12 cellular contexts compared by ENCODE assay signal in genomic region chr12:106974525-106974924, GRCh38. TPM values are rescaled to one million over a fixed set of nuclear protein-coding genes. Genes with fewer than 3 reads are reported as not detected.
A peak's percentile ranks its signal among the peaks of the same experiment; 100 is the strongest.
DNase-seq lines count a peak whose midpoint lies in the region; ATAC-seq, FAIRE-seq and TF ChIP-seq lines count a peak whose summit lies in the region.
"Had no signal": no experiment of that assay in that cellular context is flagged by ENCODE, and none has a peak within 500 bp of the region (broad histone marks: within the 10 kb centered on the region; RNA-seq: fewer than 3 reads in every experiment).

No MANE protein-coding gene starts in this region.

- DNase-seq in GM10266 (ENCODE audit: extremely low spot score) (peak; percentile 24), kidney tubule cell (ENCODE audit: low spot score) (peak; percentile 72), NCI-H446 (lab: John Stamatoyannopoulos, UW) (no peak), HTR-8/SVneo (ENCODE audit: insufficient read length, low spot score) (no peak), HT-29 (ENCODE audit: low spot score) (no peak), NCI-H187 (lab: John Stamatoyannopoulos, UW) (no peak)
- DNase-seq: activated CD4-positive, CD25-positive, alpha-beta regulatory T cell treated with anti-CD3 and anti-CD28 coated beads, Interleukin-2, amount 50 U/mL, for 72 hours; DMS79; NCI-H82; testis had no signal

- TF ChIP-seq CTCF in GM10266 (IDR thresholded peaks at IDR 0.05; ENCODE audit: control insufficient read depth, insufficient read depth, low read depth, missing control alignments) = no peak

- FAIRE-seq in HTR-8/SVneo (lab: Jason Lieb, UNC) = no peak

- peak; percentile 91 for ATAC-seq in GM19463 (IDR thresholded peaks at IDR 0.05; ENCODE audit: unreplicated experiment)
- peak; percentile 87 for ATAC-seq in HG03432 (IDR thresholded peaks at IDR 0.05; ENCODE audit: unreplicated experiment)

RNA-seq across cellular contexts. Expression of gene MTERF2, which starts 12.4 kb away (rescaled TPM):
- 5.7 and 10.1 TPM in 2 replicates for total RNA-seq in HT-29 (2014; rRNA removed; shearing (Covaris generic))

RNA-seq across cellular contexts. Expression of gene TMEM263, which starts 18.8 kb away (rescaled TPM):
- 13.1 and 14.5 TPM in 2 replicates for total RNA-seq in HT-29 (2014; rRNA removed; shearing (Covaris generic))

Comparison
In these comparisons a context has a peak if more than half of its experiments do, and no peak if none do; other contexts are left out.
1. DNase-seq: peak in GM10266 (single experiment) and kidney tubule cell (single experiment); none in NCI-H446 (0 of 2), HTR-8/SVneo (single experiment), HT-29 (single experiment) and NCI-H187 (0 of 2).